Comparison of ENCODE assay signal across 18 cellular contexts in the genomic region with DNA sequence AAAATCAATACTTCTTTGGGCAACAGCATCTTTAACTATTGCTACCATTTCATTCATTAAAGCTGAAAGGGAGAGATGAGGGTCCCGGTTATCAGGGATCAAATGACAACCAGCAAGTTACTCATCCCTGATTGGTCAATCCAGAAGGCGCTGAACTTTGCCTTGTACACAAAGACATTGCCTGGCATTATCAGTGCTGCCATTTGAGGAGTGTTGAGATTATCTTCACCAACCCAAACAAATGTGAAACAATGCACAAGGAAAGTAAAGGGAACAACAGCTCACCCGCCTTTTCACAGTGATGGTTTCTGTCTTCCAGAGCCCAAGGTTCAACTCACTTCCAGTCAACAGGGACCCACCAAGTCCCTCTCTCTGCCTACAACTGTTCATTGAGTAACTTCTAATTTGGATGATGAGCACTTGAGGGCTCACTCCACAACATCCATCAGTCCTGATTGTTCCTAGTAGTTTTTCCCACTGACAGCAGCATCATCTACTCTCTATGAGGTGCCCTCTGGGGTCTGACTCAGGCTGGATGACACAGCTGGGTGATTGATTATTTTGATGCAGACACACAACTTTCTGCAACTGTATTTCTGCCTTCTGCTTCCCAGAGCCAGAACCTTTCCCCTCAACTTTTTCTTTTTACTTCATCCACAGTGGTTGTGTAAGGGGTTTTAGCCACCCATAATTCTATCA. TPM values are rescaled to one million over a fixed set of nuclear protein-coding genes. Genes with fewer than 3 reads are reported as not detected.
DNase-seq lines count a peak whose midpoint lies in the region; ATAC-seq, FAIRE-seq and TF ChIP-seq lines count a peak whose summit lies in the region.
"Had no signal": no experiment of that assay in that cellular context is flagged by ENCODE, and none has a peak within 500 bp of the region (broad histone marks: within the 10 kb centered on the region; RNA-seq: fewer than 3 reads in every experiment).

No MANE protein-coding gene starts in this region.

- no peak for TF ChIP-seq RAD21 in HepG2 (CRISPR knock-in tag; IDR thresholded peaks at IDR 0.05)

- H2AFZ ChIP-seq in HepG2 (ENCODE audit: low read length), result no peak overlapping the region

- no peak overlapping the region for H3K9ac ChIP-seq in HepG2 (ENCODE audit: insufficient read depth, low read depth, low read length)

- H4K20me1 ChIP-seq in HepG2 (ENCODE audit: insufficient read depth, low read length), result no peaks in the 10 kb centered on the region

- H3K36me3 ChIP-seq in HepG2 (replicated peaks in 1 of 2; ENCODE audit: control insufficient read depth in 1 of 2, insufficient read depth in 2 of 2, low read length in 2 of 2), result no peaks in the 10 kb centered on the region
- H3K36me3 ChIP-seq: MG63 had no signal

- intact Hi-C loops in HepG2 (cut with micrococcal nuclease; ENCODE audit: unreplicated experiment), result no loop called here

- H3K4me2 ChIP-seq in HepG2 (ENCODE audit: low read depth, low read length), result peak overlapping the region; percentile 5; the same call in 1 of the 2 replicates

- WGBS in HepG2 (ENCODE audit: low lambda C conversion rate), result 3% methylated on average over 3 of the region's 3 CpGs

- POLR2A ChIA-PET in HepG2 (lab: Yijun Ruan, JAX), result no interaction called here

- no peak; the same call in 2 of the 3 replicates for ATAC-seq in HepG2
- no peak for ATAC-seq in HG02588 (IDR thresholded peaks at IDR 0.05; ENCODE audit: unreplicated experiment)

- in situ Hi-C loops in HepG2 (cut with HindIII; ENCODE audit: extremely low pct_ligation_motif_present, low pct_unique_long_range_greater_than_20kb), result no loop called here

- CTCF ChIA-PET in HepG2 (lab: Yijun Ruan, JAX; ENCODE audit: low intra/inter-chr PET ratio, low total read pairs), result no interaction called here

- H3K4me3 ChIP-seq in epithelial cell of esophagus (ENCODE audit: low read length) (no peak overlapping the region), HepG2 (replicated peaks in 1 of 3; ENCODE audit: insufficient read depth in 1 of 3, low read depth in 2 of 3, low read length in 3 of 3) (no peak overlapping the region)
- H3K4me3 ChIP-seq: MG63 had no signal

- TF ChIP-seq EP300 in HepG2 (IDR thresholded peaks at IDR 0.05; ENCODE audit: low read depth in 2 of 2, low read length in 2 of 2), result no peak
- no peak for TF ChIP-seq EP300 in HepG2 (CRISPR knock-in tag; IDR thresholded peaks at IDR 0.05; ENCODE audit: borderline replicate concordance)

- no peak for TF ChIP-seq POLR2A in HepG2 (IDR thresholded peaks at IDR 0.05; ENCODE audit: insufficient read depth in 1 of 2, low read depth in 2 of 2, low read length in 2 of 2)

- DNase-seq in HuH-7 (ENCODE audit: low spot score) (peak; percentile 59), epithelial cell of esophagus (ENCODE audit: low read depth) (peak; percentile 45), HepG2 (ENCODE audit: low spot score) (peak; percentile 72), cerebellum (ENCODE audit: low spot score) (no peak)
- no peak for DNase-seq in activated CD4-positive, CD25-positive, alpha-beta regulatory T cell treated with anti-CD3 and anti-CD28 coated beads, Interleukin-2, amount 50 U/mL, for 72 hours
- DNase-seq in activated naive CD4-positive, alpha-beta T cell (lab: John Stamatoyannopoulos, UW), result no peak
- DNase-seq: CD4-positive, alpha-beta memory T cell; COR-L47; DMS 273 treated with DMSO at 0.1 percent for 48 hours; DMS79; KBM-7; MG63; NCI-H2029; NCI-H446 treated with DMSO at 0.1 percent for 48 hours; NCI-H526; SHP77 treated with DMSO at 0.1 percent for 48 hours had no signal

- H3K9me3 ChIP-seq in HepG2 (ENCODE audit: low read length), result no peaks in the 10 kb centered on the region
- H3K9me3 ChIP-seq: MG63 had no signal

- TF ChIP-seq CTCF in epithelial cell of esophagus (IDR thresholded peaks at IDR 0.05; ENCODE audit: insufficient read depth, low read depth, low read length, missing control alignments) (no peak), HepG2 (CRISPR knock-in tag; IDR thresholded peaks at IDR 0.05) (no peak)

- H3K27me3 ChIP-seq in HepG2 (ENCODE audit: control insufficient read depth in 1 of 2, insufficient read depth in 2 of 2, low read length in 2 of 2), result no peaks in the 10 kb centered on the region

- no peak overlapping the region for H3K27ac ChIP-seq in HepG2 (ENCODE audit: extremely low read length, insufficient read depth, low read length)

- BruUV-seq in HepG2 (replicated peaks; lab: Mats Ljungman, UMichigan), result no TSS peak

- peaks cover 23% of the 10 kb centered on the region for H3K4me1 ChIP-seq in HepG2 (ENCODE audit: insufficient read depth, low read length)

- no peaks in the 10 kb centered on the region for H3K79me2 ChIP-seq in HepG2 (ENCODE audit: insufficient read depth, low read length)

- peak; percentile 23 for FAIRE-seq in HepG2 (lab: Jason Lieb, UNC)
- FAIRE-seq: H54 had no signal

TF ChIP-seq in HepG2, 621 proteins besides CTCF, POLR2A, EP300 and RAD21:
- TF ChIP-seq FOXA1 (IDR thresholded peaks at IDR 0.05) (no peak), FOXA1 (CRISPR knock-in tag; IDR thresholded peaks at IDR 0.05) (peak; percentile 63), ZNF136 (CRISPR knock-in tag; IDR thresholded peaks at IDR 0.05; ENCODE audit: low read depth) (no peak), SOX13 (IDR thresholded peaks at IDR 0.05) (no peak), SOX13 (CRISPR knock-in tag; conservative IDR thresholded peaks at IDR 0.05 in 1 of 2, IDR thresholded peaks at IDR 0.05 in 1 of 2) (peak in 1 of 2 experiments; percentile 88; a peak in 2 of 4 replicates), HNF4G (IDR thresholded peaks at IDR 0.05; ENCODE audit: borderline replicate concordance, low read depth, low read length) (0 out of 2 replicates have a peak, but pooled peaks have one; percentile 10), HNF4G (CRISPR knock-in tag; IDR thresholded peaks at IDR 0.05; ENCODE audit: borderline replicate concordance, low read depth) (no peak), NFYC (CRISPR knock-in tag; IDR thresholded peaks at IDR 0.05) (peak; percentile 43; the same call in 1 of the 2 replicates), FOXA3 (CRISPR knock-in tag; IDR thresholded peaks at IDR 0.05) (peak; percentile 32; the same call in 1 of the 2 replicates), HNF4A (CRISPR knock-in tag; IDR thresholded peaks at IDR 0.05) (peak; percentile 64), GABPB1 (CRISPR knock-in tag; IDR thresholded peaks at IDR 0.05) (no peak), SIX4 (CRISPR knock-in tag; IDR thresholded peaks at IDR 0.05) (peak; percentile 45; the same call in 1 of the 2 replicates), SOX6 (IDR thresholded peaks at IDR 0.05) (no peak), SOX6 (CRISPR knock-in tag; IDR thresholded peaks at IDR 0.05) (peak; percentile 71), ZNF644 (CRISPR knock-in tag; IDR thresholded peaks at IDR 0.05; ENCODE audit: low read depth) (peak; percentile 82), SOX5 (CRISPR knock-in tag; IDR thresholded peaks at IDR 0.05; ENCODE audit: borderline replicate concordance) (peak; percentile 38; the same call in 1 of the 2 replicates), BHLHE40 (IDR thresholded peaks at IDR 0.05; ENCODE audit: low read length) (no peak)
TF ChIP-seq in HepG2: peak in this region for 10.

RNA-seq across cellular contexts. Expression of gene LYRM9, which starts 32.0 kb away (rescaled TPM):
- 0.18 and 0.24 TPM in 2 replicates for total RNA-seq in HepG2 (2016; rRNA removed; fragmentation: Illumina TruSeq; extraction: Trizol)
- total RNA-seq in HepG2 (2016; cell fraction: cytosol; rRNA removed; fragmentation: Illumina TruSeq; extraction: Trizol; ENCODE audit: low read depth), result 0.10 and 0.18 TPM in 2 replicates
- 0.34 and 0.67 TPM in 2 replicates for total RNA-seq in HepG2 (2016; cell fraction: insoluble cytoplasmic fraction; rRNA removed; fragmentation: Illumina TruSeq; extraction: Trizol)
- total RNA-seq in HepG2 (2016; cell fraction: membrane; rRNA removed; fragmentation: Illumina TruSeq; extraction: Trizol), result 0.52 and 0.56 TPM in 2 replicates
- total RNA-seq in HepG2 (2016; cell fraction: nucleus; rRNA removed; fragmentation: Illumina TruSeq; extraction: Trizol), result 0.12 TPM in 1 of 2 replicates, not detected in the other
- polyA plus RNA-seq in HepG2 (2011; rRNA removed), result 0.34 and 0.66 TPM in 2 replicates
- 0.28 and 0.30 TPM in 2 replicates for polyA plus RNA-seq in HepG2 (2011; cell fraction: cytosol; rRNA removed)
- 0.35 and 0.90 TPM in 2 replicates for polyA plus RNA-seq in HepG2 (2011; cell fraction: nucleus; rRNA removed)
- polyA plus RNA-seq in HepG2 (2012), result 0.21 and 0.97 TPM in 2 replicates
- 0.49 and 0.63 TPM in 2 replicates for polyA plus RNA-seq in HepG2 (2016; cell fraction: cytosol; fragmentation: Illumina TruSeq; extraction: Trizol; ENCODE audit: low read depth)
- polyA plus RNA-seq in HepG2 (2016; cell fraction: insoluble cytoplasmic fraction; fragmentation: Illumina TruSeq; extraction: Trizol; ENCODE audit: low read depth), result 0.24 and 0.33 TPM in 2 replicates
- polyA plus RNA-seq in HepG2 (2016; cell fraction: membrane; fragmentation: Illumina TruSeq; extraction: Trizol; ENCODE audit: low read depth), result 0.56 and 0.57 TPM in 2 replicates
- 0.60 and 0.86 TPM in 2 replicates for polyA plus RNA-seq in HepG2 (2016; cell fraction: nucleus; fragmentation: Illumina TruSeq; extraction: Trizol; ENCODE audit: insufficient read depth, low read depth)
- polyA minus RNA-seq in HepG2 (2011; rRNA and poly(A)+ RNA removed; ENCODE audit: low replicate concordance), result 0.33 and 0.50 TPM in 2 replicates
- polyA minus RNA-seq in HepG2 (2011; cell fraction: cytosol; rRNA and poly(A)+ RNA removed), result not detected in 2 replicates
- 0.50 and 1.0 TPM in 2 replicates for polyA minus RNA-seq in HepG2 (2011; cell fraction: nucleus; rRNA and poly(A)+ RNA removed)
- 12.4 TPM for total RNA-seq in cerebellum

Comparison
In these comparisons a context has a peak if more than half of its experiments do, and no peak if none do; other contexts are left out.
1. DNase-seq: peak in HuH-7 (single experiment), epithelial cell of esophagus (single experiment) and HepG2 (single experiment); none in cerebellum (single experiment), activated CD4-positive, CD25-positive, alpha-beta regulatory T cell treated with anti-CD3 and anti-CD28 coated beads, Interleukin-2, amount 50 U/mL, for 72 hours (single experiment) and activated naive CD4-positive, alpha-beta T cell (0 of 4).